In the genomic region with DNA sequence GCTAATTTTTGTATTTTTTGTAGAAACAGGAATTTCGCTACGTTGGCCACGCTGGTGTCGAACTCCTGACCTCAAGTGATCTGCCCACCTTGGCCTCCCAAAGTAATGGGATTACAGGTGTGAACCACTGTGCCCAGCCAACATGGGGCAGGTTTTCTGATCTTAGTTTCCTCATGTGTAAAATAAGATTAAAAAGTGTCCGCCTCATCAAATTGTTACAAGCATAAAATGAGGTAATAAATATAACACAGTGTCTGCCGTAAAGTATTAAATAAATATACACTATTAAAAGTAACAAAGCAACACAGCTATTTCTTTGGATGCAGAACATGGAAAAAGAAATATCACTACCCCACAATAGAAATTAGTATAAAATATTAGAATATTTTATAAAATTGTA, we compare ENCODE assay signal across 25 cellular contexts. TPM values are rescaled to one million over a fixed set of nuclear protein-coding genes. Genes with fewer than 3 reads are reported as not detected.
A peak's percentile ranks its signal among the peaks of the same experiment; 100 is the strongest.
DNase-seq lines count a peak whose midpoint lies in the region; ATAC-seq, FAIRE-seq and TF ChIP-seq lines count a peak whose summit lies in the region.
"Had no signal": no experiment of that assay in that cellular context is flagged by ENCODE, and none has a peak within 500 bp of the region (broad histone marks: within the 10 kb centered on the region; RNA-seq: fewer than 3 reads in every experiment).

No MANE protein-coding gene starts in this region.

- H3K4me2 ChIP-seq in A549, result no peak overlapping the region

- TF ChIP-seq EP300 in A549 (IDR thresholded peaks at IDR 0.05), result no peak

- CTCF ChIA-PET in A549 (lab: Yijun Ruan, JAX), result interaction anchor here (1.0 to 19.5 kb wide), 3 partner anchors 9 to 199 kb away, joined by 3 to 231 read pairs (median 5); no protein-coding TSS in a partner anchor

- no peak overlapping the region for H3K4me3 ChIP-seq in A549
- H3K4me3 ChIP-seq: GM23248 had no signal

- H3K36me3 Mint-ChIP-seq in activated T-helper 1 cell treated with anti-CD3 and anti-CD28 coated beads, Interleukin-12 subunit alpha, Interleukin-12 subunit beta, Interleukin-2, Interleukin-4 antibody, amounts not matched to agents 30 ng/mL and 10 ng/mL and 1 ng/mL, durations not matched to agents 14 hours and 24 hours and 36 hours (ENCODE audit: low read depth), result no peaks in the 10 kb centered on the region
- H3K36me3 Mint-ChIP-seq: CD4-positive, alpha-beta memory T cell had no signal

- H3K4me1 ChIP-seq in A549, result no peaks in the 10 kb centered on the region

- 94% methylated on average over 6 of the region's 6 CpGs for WGBS in A549 (ENCODE audit: missing lambda C conversion rate)

- peaks cover 20% of the 10 kb centered on the region for H3K27me3 Mint-ChIP-seq in activated T-helper 1 cell treated with anti-CD3 and anti-CD28 coated beads, Interleukin-12 subunit alpha, Interleukin-12 subunit beta, Interleukin-2, Interleukin-4 antibody, amounts not matched to agents 30 ng/mL and 10 ng/mL and 1 ng/mL, durations not matched to agents 14 hours and 24 hours and 36 hours (ENCODE audit: insufficient read depth)

- POLR2A ChIA-PET in A549 (lab: Yijun Ruan, JAX), result no interaction called here

- H3K27me3 ChIP-seq in layer of hippocampus (ENCODE audit: control insufficient read depth, insufficient read depth, low read length), result no peaks in the 10 kb centered on the region

- DNase-seq in A549 (ENCODE audit: low read depth in 1 of 2, low spot score in 1 of 2), result no peak
- DNase-seq in caudate nucleus (lab: John Stamatoyannopoulos, UW), result no peak
- no peak for DNase-seq in activated T-helper 1 cell treated with anti-CD3 and anti-CD28 coated beads, Interleukin-12 subunit alpha, Interleukin-12 subunit beta, Interleukin-2, Interleukin-4 antibody, amounts not matched to agents 30 ng/mL and 10 ng/mL and 1 ng/mL, durations not matched to agents 14 hours and 24 hours and 36 hours (ENCODE audit: low spot score)
- DNase-seq: ACHN; C1 segment of cervical spinal cord; Calu3; CD4-positive, alpha-beta memory T cell; COR-L47; DMS53; DMS79 treated with DMSO at 0.1 percent for 48 hours; GF-D8; GM23248; H7; HCEC 1CT had no signal

- no peaks in the 10 kb centered on the region for H3K9me3 Mint-ChIP-seq in activated T-helper 1 cell treated with anti-CD3 and anti-CD28 coated beads, Interleukin-12 subunit alpha, Interleukin-12 subunit beta, Interleukin-2, Interleukin-4 antibody, amounts not matched to agents 30 ng/mL and 10 ng/mL and 1 ng/mL, durations not matched to agents 14 hours and 24 hours and 36 hours
- H3K9me3 Mint-ChIP-seq: CD4-positive, alpha-beta memory T cell had no signal

- intact Hi-C loops in activated T-helper 1 cell treated with anti-CD3 and anti-CD28 coated beads, Interleukin-12 subunit alpha, Interleukin-12 subunit beta, Interleukin-2, Interleukin-4 antibody, amounts not matched to agents 30 ng/mL and 10 ng/mL and 1 ng/mL, durations not matched to agents 14 hours and 24 hours and 36 hours (cut with micrococcal nuclease), result no loop called here

- TF ChIP-seq RAD21 in A549 (conservative IDR thresholded peaks at IDR 0.05 in 1 of 2, IDR thresholded peaks at IDR 0.05 in 1 of 2), result no peak

- H3K4me3 Mint-ChIP-seq in activated T-helper 1 cell treated with anti-CD3 and anti-CD28 coated beads, Interleukin-12 subunit alpha, Interleukin-12 subunit beta, Interleukin-2, Interleukin-4 antibody, amounts not matched to agents 30 ng/mL and 10 ng/mL and 1 ng/mL, durations not matched to agents 14 hours and 24 hours and 36 hours, result no peak overlapping the region
- H3K4me3 Mint-ChIP-seq: CD4-positive, alpha-beta memory T cell had no signal

- no peak for TF ChIP-seq POLR2A in A549 (IDR thresholded peaks at IDR 0.05; ENCODE audit: low read length)
- no peak for TF ChIP-seq POLR2A in GM18505 (IDR thresholded peaks at IDR 0.05; ENCODE audit: borderline replicate concordance, extremely low read depth, insufficient read depth, insufficient read length)

- no peak for TF ChIP-seq CTCF in A549 (IDR thresholded peaks at IDR 0.05)

- H3K4me1 Mint-ChIP-seq in activated T-helper 1 cell treated with anti-CD3 and anti-CD28 coated beads, Interleukin-12 subunit alpha, Interleukin-12 subunit beta, Interleukin-2, Interleukin-4 antibody, amounts not matched to agents 30 ng/mL and 10 ng/mL and 1 ng/mL, durations not matched to agents 14 hours and 24 hours and 36 hours (ENCODE audit: low read depth), result no peaks in the 10 kb centered on the region
- H3K4me1 Mint-ChIP-seq: CD4-positive, alpha-beta memory T cell had no signal

- no peak overlapping the region for H3K27ac Mint-ChIP-seq in activated T-helper 1 cell treated with anti-CD3 and anti-CD28 coated beads, Interleukin-12 subunit alpha, Interleukin-12 subunit beta, Interleukin-2, Interleukin-4 antibody, amounts not matched to agents 30 ng/mL and 10 ng/mL and 1 ng/mL, durations not matched to agents 14 hours and 24 hours and 36 hours
- H3K27ac Mint-ChIP-seq: CD4-positive, alpha-beta memory T cell had no signal

- no peaks in the 10 kb centered on the region for H3K9me3 ChIP-seq in A549

- no peak for ATAC-seq in A549
- no peak for ATAC-seq in GM18505 (IDR thresholded peaks at IDR 0.05; ENCODE audit: unreplicated experiment)
- no peak for ATAC-seq in GM18517 (IDR thresholded peaks at IDR 0.05; ENCODE audit: unreplicated experiment)

- no peak overlapping the region for H3K27ac ChIP-seq in A549
- peak overlapping the region; percentile 94 for H3K27ac ChIP-seq in caudate nucleus (ENCODE audit: low read depth, low read length)
- peak overlapping the region; percentile 91 for H3K27ac ChIP-seq in layer of hippocampus (ENCODE audit: low read depth, low read length)
- H3K27ac ChIP-seq: 22Rv1, GM23248 had no signal

- FAIRE-seq in A549 (lab: Jason Lieb, UNC), result no peak
- FAIRE-seq: A204.1, GM12891, GM19239, H1 had no signal

TF ChIP-seq in A549, 52 proteins besides CTCF, POLR2A, EP300 and RAD21:
- TF ChIP-seq, protein P1, sequence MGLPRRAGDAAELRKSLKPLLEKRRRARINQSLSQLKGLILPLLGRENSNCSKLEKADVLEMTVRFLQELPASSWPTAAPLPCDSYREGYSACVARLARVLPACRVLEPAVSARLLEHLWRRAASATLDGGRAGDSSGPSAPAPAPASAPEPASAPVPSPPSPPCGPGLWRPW (IDR thresholded peaks at IDR 0.05), result no peak
- peak; percentile 67 for TF ChIP-seq MAFK (IDR thresholded peaks at IDR 0.05; ENCODE audit: partially characterized antibody)

RNA-seq across cellular contexts. Expression of gene COMMD2, which starts 16.4 kb away (rescaled TPM):
- polyA plus RNA-seq in A549 (2011; rRNA removed) (71.5 and 76.1 TPM in 2 replicates), A549 (2017; fragmentation: RNase III; extraction: RNeasy Plus Mini Kit Qiagen cat#74134 plus additional on column Dnase treatment) (20.5 to 23.0 TPM (median 22.9 TPM) in 3 replicates)
- 35.1 and 35.6 TPM in 2 replicates for polyA plus RNA-seq in A549 (2012; cell fraction: cytosol; rRNA removed)
- polyA plus RNA-seq in A549 (2012; cell fraction: nucleus; rRNA removed), result 7.8 TPM in 2 replicates
- 12.8 and 12.9 TPM in 2 replicates for polyA minus RNA-seq in A549 (2011; rRNA and poly(A)+ RNA removed)
- total RNA-seq in activated T-helper 1 cell treated with anti-CD3 and anti-CD28 coated beads, Interleukin-12 subunit alpha, Interleukin-12 subunit beta, Interleukin-2, Interleukin-4 antibody, amounts not matched to agents 30 ng/mL and 10 ng/mL and 1 ng/mL, durations not matched to agents 14 hours and 24 hours and 36 hours, result 44.2 and 44.8 TPM in 2 replicates

RNA-seq across cellular contexts. Expression of gene ANKUB1, which starts 23.6 kb away (rescaled TPM):
- polyA plus RNA-seq in A549 (2011; rRNA removed) (0.08 TPM in 1 of 2 replicates, not detected in the other), A549 (2017; fragmentation: RNase III; extraction: RNeasy Plus Mini Kit Qiagen cat#74134 plus additional on column Dnase treatment) (not detected in 3 replicates)
- polyA plus RNA-seq in A549 (2012; cell fraction: cytosol; rRNA removed), result not detected in 2 replicates
- polyA plus RNA-seq in A549 (2012; cell fraction: nucleus; rRNA removed), result 0.05 TPM in 1 of 2 replicates, not detected in the other
- not detected in 2 replicates for polyA minus RNA-seq in A549 (2011; rRNA and poly(A)+ RNA removed)
- total RNA-seq in activated T-helper 1 cell treated with anti-CD3 and anti-CD28 coated beads, Interleukin-12 subunit alpha, Interleukin-12 subunit beta, Interleukin-2, Interleukin-4 antibody, amounts not matched to agents 30 ng/mL and 10 ng/mL and 1 ng/mL, durations not matched to agents 14 hours and 24 hours and 36 hours, result not detected in 2 replicates
- total RNA-seq: Calu3; CD4-positive, alpha-beta memory T cell; Daoy; G401; GM23248; H1; H7 had no signal
- polyA plus RNA-seq: BJ; CD4-positive, alpha-beta memory T cell; GM23248; H1 had no signal

RNA-seq across cellular contexts. Expression of gene RNF13, which starts 44.3 kb away (rescaled TPM):
- 100 and 102 TPM in 2 replicates for polyA plus RNA-seq in A549 (2011; rRNA removed)
- polyA plus RNA-seq in A549 (2012; cell fraction: cytosol; rRNA removed), result 17.0 and 18.0 TPM in 2 replicates
- 10.5 and 11.5 TPM in 2 replicates for polyA plus RNA-seq in A549 (2012; cell fraction: nucleus; rRNA removed)
- polyA plus RNA-seq in A549 (2017; fragmentation: RNase III; extraction: RNeasy Plus Mini Kit Qiagen cat#74134 plus additional on column Dnase treatment), result 39.0 to 46.2 TPM (median 44.5 TPM) in 3 replicates
- polyA minus RNA-seq in A549 (2011; rRNA and poly(A)+ RNA removed), result 96.6 and 97.9 TPM in 2 replicates
- total RNA-seq in activated T-helper 1 cell treated with anti-CD3 and anti-CD28 coated beads, Interleukin-12 subunit alpha, Interleukin-12 subunit beta, Interleukin-2, Interleukin-4 antibody, amounts not matched to agents 30 ng/mL and 10 ng/mL and 1 ng/mL, durations not matched to agents 14 hours and 24 hours and 36 hours, result 41.1 and 41.6 TPM in 2 replicates

Comparison
In these comparisons a context has a peak if more than half of its experiments do, and no peak if none do; other contexts are left out.
1. H3K27ac ChIP-seq: peak in caudate nucleus (single experiment) and layer of hippocampus (single experiment); none in A549 (0 of 2).